ENCODE assay signal across 1 cellular context in the genomic region with DNA sequence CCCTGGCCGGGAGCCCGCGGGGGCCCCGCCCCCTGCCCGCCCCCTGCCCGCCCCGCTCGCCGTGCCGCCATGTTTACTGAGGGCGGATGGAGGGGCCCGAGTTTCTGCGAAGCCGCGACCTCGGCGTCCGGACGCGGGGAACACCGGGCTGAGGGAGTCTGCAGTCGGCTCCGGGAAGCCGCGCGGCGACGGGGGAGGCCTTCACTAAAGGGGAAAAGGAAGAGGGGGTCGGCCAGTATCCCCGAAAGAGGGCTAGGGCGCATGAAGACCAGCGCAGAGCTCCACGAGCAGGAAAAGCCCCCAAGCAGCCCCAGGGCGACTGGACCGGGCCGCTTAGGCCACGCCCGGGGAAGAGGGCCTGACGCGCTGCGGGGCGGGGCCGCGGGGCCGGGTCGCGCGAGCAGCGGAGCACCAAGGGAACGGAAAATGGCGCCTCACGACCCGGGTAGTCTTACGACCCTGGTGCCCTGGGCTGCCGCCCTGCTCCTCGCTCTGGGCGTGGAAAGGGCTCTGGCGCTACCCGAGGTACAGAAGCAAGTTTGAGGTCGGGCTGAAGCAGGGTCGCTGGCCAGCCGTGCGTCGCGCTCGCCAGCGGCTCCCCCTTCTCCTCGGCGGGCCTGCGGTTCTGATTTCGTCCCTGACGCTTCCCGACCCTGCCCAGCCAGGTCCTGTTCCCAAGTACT.
TF ChIP-seq lines count a peak whose summit lies in the region.

A gene with protein sequence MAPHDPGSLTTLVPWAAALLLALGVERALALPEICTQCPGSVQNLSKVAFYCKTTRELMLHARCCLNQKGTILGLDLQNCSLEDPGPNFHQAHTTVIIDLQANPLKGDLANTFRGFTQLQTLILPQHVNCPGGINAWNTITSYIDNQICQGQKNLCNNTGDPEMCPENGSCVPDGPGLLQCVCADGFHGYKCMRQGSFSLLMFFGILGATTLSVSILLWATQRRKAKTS (plus strand): TSS at position 99 of the 683 bp plus-strand sequence. CDS start 328 bp downstream, at position 427.
A gene (minus strand): TSS at position 326 of the 683 bp plus-strand sequence. CDS start 4,618 bp downstream, outside the sequence.

TF ChIP-seq in WTC11, 78 proteins besides CTCF, POLR2A, EP300 and RAD21 (continued from another document):
- TF ChIP-seq, protein P1, sequence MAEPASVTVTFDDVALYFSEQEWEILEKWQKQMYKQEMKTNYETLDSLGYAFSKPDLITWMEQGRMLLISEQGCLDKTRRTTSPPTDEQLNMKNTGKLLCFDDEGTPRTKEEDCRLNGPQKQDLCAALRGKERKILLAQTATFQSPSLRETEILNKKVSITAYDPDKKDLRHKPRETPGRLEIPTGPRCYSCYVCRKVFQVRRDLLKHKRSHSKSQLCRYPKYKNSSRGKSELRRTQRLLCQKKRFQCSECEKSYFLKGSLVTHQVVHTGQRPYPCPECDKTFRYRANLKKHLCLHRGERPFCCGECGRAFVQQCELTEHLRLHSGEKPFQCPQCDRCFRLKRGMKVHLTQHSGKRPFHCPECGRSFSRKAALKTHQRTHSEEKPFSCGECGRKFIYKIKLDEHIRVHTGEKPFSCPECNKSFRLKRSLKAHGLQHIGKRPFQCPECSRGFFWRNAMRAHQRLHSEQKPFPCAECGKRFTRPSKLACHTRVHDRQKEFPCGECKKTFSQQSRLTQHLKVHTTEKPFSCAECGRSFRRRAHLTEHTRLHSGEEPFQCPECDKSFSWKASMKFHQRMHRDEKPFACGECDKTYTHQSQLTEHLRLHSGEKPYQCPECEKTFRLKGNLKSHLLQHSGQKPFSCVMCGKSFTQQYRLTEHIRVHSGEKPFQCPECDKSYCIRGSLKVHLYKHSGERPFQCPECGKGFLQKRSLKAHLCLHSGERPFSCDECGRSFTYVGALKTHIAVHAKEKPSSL (CRISPR knock-in tag; conservative IDR thresholded peaks at IDR 0.05) = no peak
- TF ChIP-seq, protein P2, sequence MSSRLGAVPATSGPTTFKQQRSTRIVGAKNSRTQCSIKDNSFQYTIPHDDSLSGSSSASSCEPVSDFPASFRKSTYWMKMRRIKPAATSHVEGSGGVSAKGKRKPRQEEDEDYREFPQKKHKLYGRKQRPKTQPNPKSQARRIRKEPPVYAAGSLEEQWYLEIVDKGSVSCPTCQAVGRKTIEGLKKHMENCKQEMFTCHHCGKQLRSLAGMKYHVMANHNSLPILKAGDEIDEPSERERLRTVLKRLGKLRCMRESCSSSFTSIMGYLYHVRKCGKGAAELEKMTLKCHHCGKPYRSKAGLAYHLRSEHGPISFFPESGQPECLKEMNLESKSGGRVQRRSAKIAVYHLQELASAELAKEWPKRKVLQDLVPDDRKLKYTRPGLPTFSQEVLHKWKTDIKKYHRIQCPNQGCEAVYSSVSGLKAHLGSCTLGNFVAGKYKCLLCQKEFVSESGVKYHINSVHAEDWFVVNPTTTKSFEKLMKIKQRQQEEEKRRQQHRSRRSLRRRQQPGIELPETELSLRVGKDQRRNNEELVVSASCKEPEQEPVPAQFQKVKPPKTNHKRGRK (CRISPR knock-in tag; IDR thresholded peaks at IDR 0.05; ENCODE audit: borderline replicate concordance) = no peak
- TF ChIP-seq, protein P3, sequence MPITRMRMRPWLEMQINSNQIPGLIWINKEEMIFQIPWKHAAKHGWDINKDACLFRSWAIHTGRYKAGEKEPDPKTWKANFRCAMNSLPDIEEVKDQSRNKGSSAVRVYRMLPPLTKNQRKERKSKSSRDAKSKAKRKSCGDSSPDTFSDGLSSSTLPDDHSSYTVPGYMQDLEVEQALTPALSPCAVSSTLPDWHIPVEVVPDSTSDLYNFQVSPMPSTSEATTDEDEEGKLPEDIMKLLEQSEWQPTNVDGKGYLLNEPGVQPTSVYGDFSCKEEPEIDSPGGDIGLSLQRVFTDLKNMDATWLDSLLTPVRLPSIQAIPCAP (CRISPR knock-in tag; IDR thresholded peaks at IDR 0.05) = 0 out of 2 replicates have a peak, but pooled peaks have one; percentile 24
- no peak for TF ChIP-seq MXD4 (CRISPR knock-in tag; IDR thresholded peaks at IDR 0.05; ENCODE audit: borderline replicate concordance)
- TF ChIP-seq ETV6 (CRISPR knock-in tag; IDR thresholded peaks at IDR 0.05) = peak; percentile 44
- TF ChIP-seq, protein P4, sequence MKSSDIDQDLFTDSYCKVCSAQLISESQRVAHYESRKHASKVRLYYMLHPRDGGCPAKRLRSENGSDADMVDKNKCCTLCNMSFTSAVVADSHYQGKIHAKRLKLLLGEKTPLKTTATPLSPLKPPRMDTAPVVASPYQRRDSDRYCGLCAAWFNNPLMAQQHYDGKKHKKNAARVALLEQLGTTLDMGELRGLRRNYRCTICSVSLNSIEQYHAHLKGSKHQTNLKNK (CRISPR knock-in tag; IDR thresholded peaks at IDR 0.05) = no peak
- TF ChIP-seq, protein P5, sequence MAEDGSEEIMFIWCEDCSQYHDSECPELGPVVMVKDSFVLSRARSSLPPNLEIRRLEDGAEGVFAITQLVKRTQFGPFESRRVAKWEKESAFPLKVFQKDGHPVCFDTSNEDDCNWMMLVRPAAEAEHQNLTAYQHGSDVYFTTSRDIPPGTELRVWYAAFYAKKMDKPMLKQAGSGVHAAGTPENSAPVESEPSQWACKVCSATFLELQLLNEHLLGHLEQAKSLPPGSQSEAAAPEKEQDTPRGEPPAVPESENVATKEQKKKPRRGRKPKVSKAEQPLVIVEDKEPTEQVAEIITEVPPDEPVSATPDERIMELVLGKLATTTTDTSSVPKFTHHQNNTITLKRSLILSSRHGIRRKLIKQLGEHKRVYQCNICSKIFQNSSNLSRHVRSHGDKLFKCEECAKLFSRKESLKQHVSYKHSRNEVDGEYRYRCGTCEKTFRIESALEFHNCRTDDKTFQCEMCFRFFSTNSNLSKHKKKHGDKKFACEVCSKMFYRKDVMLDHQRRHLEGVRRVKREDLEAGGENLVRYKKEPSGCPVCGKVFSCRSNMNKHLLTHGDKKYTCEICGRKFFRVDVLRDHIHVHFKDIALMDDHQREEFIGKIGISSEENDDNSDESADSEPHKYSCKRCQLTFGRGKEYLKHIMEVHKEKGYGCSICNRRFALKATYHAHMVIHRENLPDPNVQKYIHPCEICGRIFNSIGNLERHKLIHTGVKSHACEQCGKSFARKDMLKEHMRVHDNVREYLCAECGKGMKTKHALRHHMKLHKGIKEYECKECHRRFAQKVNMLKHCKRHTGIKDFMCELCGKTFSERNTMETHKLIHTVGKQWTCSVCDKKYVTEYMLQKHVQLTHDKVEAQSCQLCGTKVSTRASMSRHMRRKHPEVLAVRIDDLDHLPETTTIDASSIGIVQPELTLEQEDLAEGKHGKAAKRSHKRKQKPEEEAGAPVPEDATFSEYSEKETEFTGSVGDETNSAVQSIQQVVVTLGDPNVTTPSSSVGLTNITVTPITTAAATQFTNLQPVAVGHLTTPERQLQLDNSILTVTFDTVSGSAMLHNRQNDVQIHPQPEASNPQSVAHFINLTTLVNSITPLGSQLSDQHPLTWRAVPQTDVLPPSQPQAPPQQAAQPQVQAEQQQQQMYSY (CRISPR knock-in tag; IDR thresholded peaks at IDR 0.05) = 0 out of 2 replicates have a peak, but pooled peaks have one; percentile 27
TF ChIP-seq in WTC11: peak in this region for 22.
